Comparison of ENCODE assay signal across 8 cellular contexts in the genomic region with DNA sequence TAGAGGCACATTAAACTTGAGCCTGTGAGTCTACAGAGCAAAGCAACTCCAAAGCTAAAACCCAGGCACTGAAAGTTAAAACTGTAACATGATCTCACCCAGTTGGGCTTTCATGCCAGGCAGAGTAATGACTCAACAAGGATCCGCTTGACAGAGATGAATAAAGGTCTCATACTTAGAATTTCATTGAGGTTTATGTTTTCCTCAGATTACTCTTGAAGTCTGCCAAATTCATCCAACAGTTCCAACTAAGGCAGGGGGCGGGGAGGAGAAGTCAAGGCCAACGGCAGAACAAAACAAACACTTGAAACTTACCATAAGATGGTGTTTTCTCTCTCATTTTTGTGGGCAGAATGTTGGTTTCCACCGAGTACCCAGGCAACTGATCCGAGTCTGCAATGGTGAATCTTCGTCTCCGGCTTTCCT. TPM values are rescaled to one million over a fixed set of nuclear protein-coding genes. Genes with fewer than 3 reads are reported as not detected.
A peak's percentile ranks its signal among the peaks of the same experiment; 100 is the strongest.
DNase-seq lines count a peak whose midpoint lies in the region; ATAC-seq and TF ChIP-seq lines count a peak whose summit lies in the region.

No MANE protein-coding gene starts in this region.

- DNase-seq in ascending aorta (ENCODE audit: low spot score in 2 of 2) (peak in 1 of 2 donors; percentile 86), iPS-NIHi11 (ENCODE audit: low spot score) (peak; percentile 44), GM13976 (ENCODE audit: low spot score) (no peak)
- peak; percentile 12 for DNase-seq in stimulated activated CD4-positive, alpha-beta T cell treated with anti-CD3 and anti-CD28 coated beads, Interleukin-4, amount 100 ng/mL, for 1 hour
- no peak for DNase-seq in activated CD4-positive, alpha-beta T cell treated with anti-CD3 and anti-CD28 coated beads for 1 hour

- peak overlapping the region; percentile 11 to 21 for H3K4me3 ChIP-seq in ascending aorta

- H3K36me3 ChIP-seq in ascending aorta = peaks cover 6 to 27% of the 10 kb centered on the region in 2 donors

- in situ Hi-C loops in GM13976 (cut with MboI; ENCODE audit: low sequenced_read_pairs, unreplicated experiment) = no loop called here

- peaks cover 10 to 32% of the 10 kb centered on the region in 2 donors for H3K4me1 ChIP-seq in ascending aorta

- TF ChIP-seq EP300 in Ishikawa (IDR thresholded peaks at IDR 0.05; ENCODE audit: borderline replicate concordance) = peak; percentile 83; the same call in 1 of the 2 replicates

- H3K9me3 ChIP-seq in ascending aorta = no peaks in the 10 kb centered on the region

- TF ChIP-seq CTCF in ascending aorta (IDR thresholded peaks at IDR 0.05) (no peak), GM13976 (IDR thresholded peaks at IDR 0.05; ENCODE audit: borderline replicate concordance, control extremely low read depth, extremely low read depth, insufficient read depth, missing control alignments) (no peak)

- H3K27ac ChIP-seq in ascending aorta = peak overlapping the region; percentile 88

- no peaks in the 10 kb centered on the region for H3K27me3 ChIP-seq in ascending aorta

- ATAC-seq in GM18870 (IDR thresholded peaks at IDR 0.05; ENCODE audit: unreplicated experiment) (peak; percentile 72), HG02970 (IDR thresholded peaks at IDR 0.05; ENCODE audit: low FRiP score, unreplicated experiment) (no peak)

- TF ChIP-seq RAD21 in Ishikawa (IDR thresholded peaks at IDR 0.05; ENCODE audit: low read depth) = peak; percentile 26; the same call in 1 of the 2 replicates

- intact Hi-C loops in ascending aorta (cut with DNase I) = loop anchor here (1.0 to 5.0 kb wide), 5 partner anchors 22 to 239 kb away; partner anchors contain the start of gene CNKSR3

TF ChIP-seq in Ishikawa, 13 proteins besides CTCF, POLR2A, EP300 and RAD21:
- TF ChIP-seq FOXM1 (IDR thresholded peaks at IDR 0.05; ENCODE audit: borderline replicate concordance, low read depth) (peak; percentile 72; the same call in 1 of the 2 replicates), CEBPB (IDR thresholded peaks at IDR 0.05) (peak; percentile 49; the same call in 1 of the 2 replicates), TEAD4 (IDR thresholded peaks at IDR 0.05) (peak; percentile 89), TCF12 (IDR thresholded peaks at IDR 0.05; ENCODE audit: low read depth) (peak; percentile 87), NFIC (IDR thresholded peaks at IDR 0.05) (peak; percentile 91), ZBTB7A (IDR thresholded peaks at IDR 0.05; ENCODE audit: low read depth) (no peak)
- TF ChIP-seq, protein P1, sequence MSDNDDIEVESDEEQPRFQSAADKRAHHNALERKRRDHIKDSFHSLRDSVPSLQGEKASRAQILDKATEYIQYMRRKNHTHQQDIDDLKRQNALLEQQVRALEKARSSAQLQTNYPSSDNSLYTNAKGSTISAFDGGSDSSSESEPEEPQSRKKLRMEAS (IDR thresholded peaks at IDR 0.05) = peak; percentile 68
- TF ChIP-seq, protein P2, sequence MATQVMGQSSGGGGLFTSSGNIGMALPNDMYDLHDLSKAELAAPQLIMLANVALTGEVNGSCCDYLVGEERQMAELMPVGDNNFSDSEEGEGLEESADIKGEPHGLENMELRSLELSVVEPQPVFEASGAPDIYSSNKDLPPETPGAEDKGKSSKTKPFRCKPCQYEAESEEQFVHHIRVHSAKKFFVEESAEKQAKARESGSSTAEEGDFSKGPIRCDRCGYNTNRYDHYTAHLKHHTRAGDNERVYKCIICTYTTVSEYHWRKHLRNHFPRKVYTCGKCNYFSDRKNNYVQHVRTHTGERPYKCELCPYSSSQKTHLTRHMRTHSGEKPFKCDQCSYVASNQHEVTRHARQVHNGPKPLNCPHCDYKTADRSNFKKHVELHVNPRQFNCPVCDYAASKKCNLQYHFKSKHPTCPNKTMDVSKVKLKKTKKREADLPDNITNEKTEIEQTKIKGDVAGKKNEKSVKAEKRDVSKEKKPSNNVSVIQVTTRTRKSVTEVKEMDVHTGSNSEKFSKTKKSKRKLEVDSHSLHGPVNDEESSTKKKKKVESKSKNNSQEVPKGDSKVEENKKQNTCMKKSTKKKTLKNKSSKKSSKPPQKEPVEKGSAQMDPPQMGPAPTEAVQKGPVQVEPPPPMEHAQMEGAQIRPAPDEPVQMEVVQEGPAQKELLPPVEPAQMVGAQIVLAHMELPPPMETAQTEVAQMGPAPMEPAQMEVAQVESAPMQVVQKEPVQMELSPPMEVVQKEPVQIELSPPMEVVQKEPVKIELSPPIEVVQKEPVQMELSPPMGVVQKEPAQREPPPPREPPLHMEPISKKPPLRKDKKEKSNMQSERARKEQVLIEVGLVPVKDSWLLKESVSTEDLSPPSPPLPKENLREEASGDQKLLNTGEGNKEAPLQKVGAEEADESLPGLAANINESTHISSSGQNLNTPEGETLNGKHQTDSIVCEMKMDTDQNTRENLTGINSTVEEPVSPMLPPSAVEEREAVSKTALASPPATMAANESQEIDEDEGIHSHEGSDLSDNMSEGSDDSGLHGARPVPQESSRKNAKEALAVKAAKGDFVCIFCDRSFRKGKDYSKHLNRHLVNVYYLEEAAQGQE (IDR thresholded peaks at IDR 0.05; ENCODE audit: low read depth) = no peak; the same call in 1 of the 2 replicates

RNA-seq across cellular contexts. Expression of gene IPCEF1, which starts 54.0 kb away (rescaled TPM):
- not detected for total RNA-seq in ascending aorta

Comparison
In these comparisons a context has a peak if more than half of its experiments do, and no peak if none do; other contexts are left out.
1. DNase-seq: peak in iPS-NIHi11 (single experiment) and stimulated activated CD4-positive, alpha-beta T cell treated with anti-CD3 and anti-CD28 coated beads, Interleukin-4, amount 100 ng/mL, for 1 hour (single experiment); none in GM13976 (single experiment) and activated CD4-positive, alpha-beta T cell treated with anti-CD3 and anti-CD28 coated beads for 1 hour (single experiment).